In genomic region chr18:50373531-50373930, GRCh38 we compare ENCODE assay signal across 19 cellular contexts. TPM values are rescaled to one million over a fixed set of nuclear protein-coding genes. Genes with fewer than 3 reads are reported as not detected.
A peak's percentile ranks its signal among the peaks of the same experiment; 100 is the strongest.
DNase-seq lines count a peak whose midpoint lies in the region; ATAC-seq and TF ChIP-seq lines count a peak whose summit lies in the region.
"Had no signal": no experiment of that assay in that cellular context is flagged by ENCODE, and none has a peak within 500 bp of the region (broad histone marks: within the 10 kb centered on the region; RNA-seq: fewer than 3 reads in every experiment).

No MANE protein-coding gene starts in this region.

- ATAC-seq in SK-N-SH treated with all-trans-retinoic acid at 6 μM for 48 hours (no peak), WTC11 (no peak), left lobe of liver (peak; percentile 10), GM18870 (IDR thresholded peaks at IDR 0.05; ENCODE audit: unreplicated experiment) (no peak)
- no peak for ATAC-seq in activated naive CD4-positive, alpha-beta T cell treated with anti-CD3 and anti-CD28 coated beads, Interleukin-2, amount 50 U/mL, for 72 hours
- ATAC-seq: naive thymus-derived CD8-positive, alpha-beta T cell had no signal

- H3K27me3 Mint-ChIP-seq in WTC11 (ENCODE audit: low read depth) = peaks cover 5% of the 10 kb centered on the region

- H3K9me3 ChIP-seq in SK-N-SH = peaks cover 11% of the 10 kb centered on the region
- H3K9me3 ChIP-seq: SJSA1 had no signal

- no peaks in the 10 kb centered on the region for H3K27me3 ChIP-seq in SK-N-SH (ENCODE audit: insufficient read depth)
- H3K27me3 ChIP-seq: BLaER1, cardiac muscle cell, dorsolateral prefrontal cortex, SJSA1, tibial nerve had no signal

- 79% methylated on average over 6 of the region's 6 CpGs for WGBS in SK-N-SH (ENCODE audit: low lambda C conversion rate)

- no peak overlapping the region for H3K4me2 ChIP-seq in SK-N-SH

- CTCF ChIA-PET in SK-N-SH (lab: Yijun Ruan, JAX) = interaction anchor here (0.7 to 2.8 kb wide), 3 partner anchors 12 to 16 kb away, joined by 3 to 16 read pairs (median 4); no protein-coding TSS in a partner anchor
- CTCF ChIA-PET in WTC11 (lab: Charles Lee) = interaction anchor here (1.9 kb wide), 1 partner anchor 17 kb away, joined by 14 read pairs; no protein-coding TSS in a partner anchor

- H3K36me3 ChIP-seq in SK-N-SH (replicated peaks in 1 of 2; ENCODE audit: control insufficient read depth in 1 of 2, insufficient read depth in 2 of 2, low read length in 1 of 2) = peaks cover 0 to 3% of the 10 kb centered on the region in 2 experiments
- H3K36me3 ChIP-seq: cardiac muscle cell, tibial nerve had no signal

- peaks cover 33% of the 10 kb centered on the region for H3K9me3 Mint-ChIP-seq in WTC11
- H3K9me3 Mint-ChIP-seq in activated naive CD4-positive, alpha-beta T cell treated with anti-CD3 and anti-CD28 coated beads, Interleukin-2, amount 50 U/mL, for 72 hours = peaks cover 9 to 13% of the 10 kb centered on the region in 2 donors

- no peaks in the 10 kb centered on the region for H4K20me1 ChIP-seq in SK-N-SH (ENCODE audit: insufficient read depth)
- H4K20me1 ChIP-seq: BLaER1 had no signal

- H3K36me3 Mint-ChIP-seq in WTC11 = peaks cover 21% of the 10 kb centered on the region
- peaks cover 22 to 49% of the 10 kb centered on the region in 2 donors for H3K36me3 Mint-ChIP-seq in activated naive CD4-positive, alpha-beta T cell treated with anti-CD3 and anti-CD28 coated beads, Interleukin-2, amount 50 U/mL, for 72 hours

- peaks cover 20% of the 10 kb centered on the region for H3K4me1 Mint-ChIP-seq in WTC11

- H3K9ac ChIP-seq in SK-N-SH = no peak overlapping the region

- peak overlapping the region; percentile 36; the same call in 1 of the 2 replicates for H3K27ac Mint-ChIP-seq in WTC11
- H3K27ac Mint-ChIP-seq in activated naive CD4-positive, alpha-beta T cell treated with anti-CD3 and anti-CD28 coated beads, Interleukin-2, amount 50 U/mL, for 72 hours = no peak overlapping the region

- peaks cover 30% of the 10 kb centered on the region for H3K79me2 ChIP-seq in SK-N-SH (ENCODE audit: insufficient read depth)

- no peaks in the 10 kb centered on the region for H3K9me2 ChIP-seq in SK-N-SH

- POLR2A ChIA-PET in SK-N-SH (lab: Yijun Ruan, JAX) (no interaction called here), WTC11 (lab: Charles Lee) (no interaction called here)

- peaks cover 3 to 6% of the 10 kb centered on the region in 2 experiments; a peak in 2 of 4 replicates for H3K4me1 ChIP-seq in SK-N-SH (ENCODE audit: control insufficient read depth in 1 of 2, insufficient read depth in 2 of 2, low read depth in 1 of 2, low read length in 1 of 2)

- DNase-seq in SK-N-SH = no peak
- no peak for DNase-seq in WTC11 (ENCODE audit: low spot score)
- no peak for DNase-seq in left lobe of liver (ENCODE audit: low spot score)
- DNase-seq in renal cortical epithelial cell (ENCODE audit: low read depth) = peak; percentile 20
- DNase-seq in activated naive CD4-positive, alpha-beta T cell treated with anti-CD3 and anti-CD28 coated beads, Interleukin-2, amount 50 U/mL, for 72 hours (ENCODE audit: low spot score in 2 of 2) = no peak
- DNase-seq in DMS114 treated with DMSO at 0.1 percent for 48 hours (lab: John Stamatoyannopoulos, UW; ENCODE audit: unreplicated experiment) = no peak
- DNase-seq: activated CD4-positive, alpha-beta T cell treated with anti-CD3 and anti-CD28 coated beads for 1 hour; dorsolateral prefrontal cortex; naive thymus-derived CD8-positive, alpha-beta T cell; NCI-H1694 treated with DMSO at 0.1 percent for 48 hours; NCI-H446 treated with DMSO at 0.1 percent for 48 hours; stimulated activated naive CD4-positive, alpha-beta T cell; T-helper 9 cell had no signal

- H3F3A ChIP-seq in SK-N-SH (replicated peaks; ENCODE audit: insufficient read depth) = no peaks in the 10 kb centered on the region

- no peak for TF ChIP-seq RAD21 in SK-N-SH (IDR thresholded peaks at IDR 0.05; ENCODE audit: low read length)

- H3K4me3 ChIP-seq in SK-N-SH (ENCODE audit: low read depth in 2 of 2, low read length in 1 of 2) = no peak overlapping the region
- H3K4me3 ChIP-seq: SJSA1 had no signal

- TF ChIP-seq CTCF in SK-N-SH (IDR thresholded peaks at IDR 0.05) = no peak
- TF ChIP-seq CTCF in WTC11 (IDR thresholded peaks at IDR 0.05) = no peak

- H3K27ac ChIP-seq in SK-N-SH (ENCODE audit: low read depth in 2 of 2, low read length in 1 of 2) = no peak overlapping the region
- H3K27ac ChIP-seq: SJSA1 had no signal

- H2AFZ ChIP-seq in SK-N-SH (ENCODE audit: low read depth) = peak overlapping the region; percentile 99; the same call in 1 of the 2 replicates

- TF ChIP-seq EP300 in SK-N-SH (IDR thresholded peaks at IDR 0.05; ENCODE audit: borderline replicate concordance in 1 of 2, low read depth in 1 of 2, low read length in 1 of 2) = no peak

- H3K4me3 Mint-ChIP-seq in WTC11 = no peak overlapping the region

TF ChIP-seq in SK-N-SH, 30 proteins besides CTCF, POLR2A, EP300 and RAD21 (continues in another document):
- no peak for TF ChIP-seq IRF3 (IDR thresholded peaks at IDR 0.05; ENCODE audit: low read depth, low read length)
- no peak for TF ChIP-seq RXRA (IDR thresholded peaks at IDR 0.05; ENCODE audit: borderline replicate concordance, low read depth)
- TF ChIP-seq RFX5 (IDR thresholded peaks at IDR 0.05; ENCODE audit: low read length) = no peak
- no peak for TF ChIP-seq TEAD4 (IDR thresholded peaks at IDR 0.05; ENCODE audit: borderline replicate concordance, insufficient read depth)
- TF ChIP-seq FOSL2 (IDR thresholded peaks at IDR 0.05; ENCODE audit: borderline replicate concordance, low read depth) = no peak
- no peak for TF ChIP-seq FOXJ3 (CRISPR knock-in tag; IDR thresholded peaks at IDR 0.05)

TF ChIP-seq in SK-N-SH treated with all-trans-retinoic acid at 6 μM for 48 hours, 23 proteins besides CTCF, POLR2A, EP300 and RAD21 (continues in another document):
- TF ChIP-seq ZFP30 (CRISPR knock-in tag; IDR thresholded peaks at IDR 0.05) = no peak
- TF ChIP-seq ESRRG (CRISPR knock-in tag; IDR thresholded peaks at IDR 0.05) = no peak
- TF ChIP-seq ZFP3 (CRISPR knock-in tag; IDR thresholded peaks at IDR 0.05) = no peak
- TF ChIP-seq ZNF70 (CRISPR knock-in tag; IDR thresholded peaks at IDR 0.05) = no peak
- no peak for TF ChIP-seq ZNF8 (CRISPR knock-in tag; IDR thresholded peaks at IDR 0.05)
- no peak for TF ChIP-seq ISL1 (CRISPR knock-in tag; IDR thresholded peaks at IDR 0.05)

TF ChIP-seq in WTC11, 78 proteins besides CTCF, POLR2A, EP300 and RAD21:
- no peak for TF ChIP-seq ZBTB43 (CRISPR knock-in tag; IDR thresholded peaks at IDR 0.05)
- TF ChIP-seq SMAD4 (CRISPR knock-in tag; IDR thresholded peaks at IDR 0.05) = no peak
- TF ChIP-seq SP1 (CRISPR knock-in tag; conservative IDR thresholded peaks at IDR 0.05) = no peak

RNA-seq across cellular contexts. Expression of gene SKA1, which starts 1.3 kb away (rescaled TPM):
- polyA plus RNA-seq in SK-N-SH (2012; rRNA removed) = 4.3 and 4.5 TPM in 2 replicates
- polyA plus RNA-seq in SK-N-SH (2012; cell fraction: cytosol; rRNA removed) = 5.4 and 6.1 TPM in 2 replicates
- 1.3 and 2.3 TPM in 2 replicates for polyA plus RNA-seq in SK-N-SH (2012; cell fraction: nucleus; rRNA removed)
- 15.7 to 18.6 TPM (median 18.1 TPM) in 3 replicates for total RNA-seq in WTC11 (2021)
- total RNA-seq in left lobe of liver = 0.15 TPM
- total RNA-seq in renal cortical epithelial cell = 0.20 and 7.8 TPM in 2 replicates
- total RNA-seq in activated naive CD4-positive, alpha-beta T cell treated with anti-CD3 and anti-CD28 coated beads, Interleukin-2, amount 50 U/mL, for 72 hours = 10 to 100 TPM; 34.6 to 55.4 TPM
- total RNA-seq: tibial nerve had no signal
